In genomic region chr4:82643994-82644730, GRCh38 we compare ENCODE assay signal across 2 cellular contexts.
TF ChIP-seq lines count a peak whose summit lies in the region.

No MANE protein-coding gene starts in this region.

TF ChIP-seq in A549, 52 proteins besides CTCF, POLR2A, EP300 and RAD21 (continued from another document):
- TF ChIP-seq BCL3 (IDR thresholded peaks at IDR 0.05) (no peak), KDM5A (IDR thresholded peaks at IDR 0.05) (no peak), HDAC2 (IDR thresholded peaks at IDR 0.05) (no peak), MAFK (IDR thresholded peaks at IDR 0.05; ENCODE audit: partially characterized antibody) (no peak), MAX (IDR thresholded peaks at IDR 0.05) (no peak), ELK1 (IDR thresholded peaks at IDR 0.05; ENCODE audit: low read depth, low read length) (no peak), ZFP36 (IDR thresholded peaks at IDR 0.05; ENCODE audit: borderline replicate concordance, partially characterized antibody) (no peak), TP53 (CRISPR knock-in tag; IDR thresholded peaks at IDR 0.05) (no peak), HOXB5 (CRISPR knock-in tag; IDR thresholded peaks at IDR 0.05) (no peak), JUNB (IDR thresholded peaks at IDR 0.05) (no peak)

TF ChIP-seq in HCT116, 20 proteins besides CTCF, POLR2A, EP300 and RAD21 (continued from another document):
- no peak for TF ChIP-seq ZBTB33 (IDR thresholded peaks at IDR 0.05; ENCODE audit: extremely low read depth, insufficient replicate concordance, low read length)
